17 cellular contexts compared by ENCODE assay signal in genomic region chr17:45677770-45678169, GRCh38.
DNase-seq lines count a peak whose midpoint lies in the region; ATAC-seq lines count a peak whose summit lies in the region.
"Had no signal": no experiment of that assay in that cellular context is flagged by ENCODE, and none has a peak within 500 bp of the region (broad histone marks: within the 10 kb centered on the region; RNA-seq: fewer than 3 reads in every experiment).

No MANE protein-coding gene starts in this region.

- peak; percentile 13 for DNase-seq in ACHN
- DNase-seq in HCEC 1CT = peak; percentile 28
- peak; percentile 46 for DNase-seq in NCI-H446 treated with DMSO at 0.1 percent for 48 hours (lab: John Stamatoyannopoulos, UW)
- DNase-seq in inferior parietal cortex (ENCODE audit: extremely low spot score) = peak; percentile 50
- no peak for DNase-seq in natural killer cell treated with Interleukin-12 subunit alpha and Interleukin-12 subunit beta and Interleukin-15 and Interleukin-18, amount 100 ng/mL, for 72 hours (ENCODE audit: low spot score)
- no peak for DNase-seq in 8988T
- DNase-seq: activated CD4-positive, CD25-positive, alpha-beta regulatory T cell; activated CD8-positive, alpha-beta memory T cell treated with anti-CD3 and anti-CD28 coated beads for 24 hours; activated T-cell treated with anti-CD3 and anti-CD28 coated beads, Interleukin-2, amount 50 U/mL, for 72 hours; CD4-positive, alpha-beta memory T cell; kidney glomerular epithelial cell; NCI-H1930; NCI-H526 had no signal

- no peak overlapping the region for H3K27ac Mint-ChIP-seq in natural killer cell treated with Interleukin-12 subunit alpha and Interleukin-12 subunit beta and Interleukin-15 and Interleukin-18, amount 100 ng/mL, for 72 hours
- H3K27ac Mint-ChIP-seq: activated naive CD4-positive, alpha-beta T cell treated with anti-CD3 and anti-CD28 coated beads, Interleukin-2, amount 50 U/mL, for 72 hours; activated T-cell treated with anti-CD3 and anti-CD28 coated beads, Interleukin-2, amount 50 U/mL, for 72 hours; mesothelial cell of epicardium had no signal

- peaks cover 9 to 10% of the 10 kb centered on the region in 2 donors for H3K27me3 Mint-ChIP-seq in natural killer cell treated with Interleukin-12 subunit alpha and Interleukin-12 subunit beta and Interleukin-15 and Interleukin-18, amount 100 ng/mL, for 72 hours

- no peak overlapping the region for H3K4me3 Mint-ChIP-seq in natural killer cell treated with Interleukin-12 subunit alpha and Interleukin-12 subunit beta and Interleukin-15 and Interleukin-18, amount 100 ng/mL, for 72 hours
- H3K4me3 Mint-ChIP-seq: activated T-cell treated with anti-CD3 and anti-CD28 coated beads, Interleukin-2, amount 50 U/mL, for 72 hours; CD4-positive, alpha-beta memory T cell; mesothelial cell of epicardium had no signal

- H3K36me3 Mint-ChIP-seq in natural killer cell treated with Interleukin-12 subunit alpha and Interleukin-12 subunit beta and Interleukin-15 and Interleukin-18, amount 100 ng/mL, for 72 hours = no peaks in the 10 kb centered on the region
- H3K36me3 Mint-ChIP-seq: activated naive CD4-positive, alpha-beta T cell treated with anti-CD3 and anti-CD28 coated beads, Interleukin-2, amount 50 U/mL, for 72 hours; mesothelial cell of epicardium had no signal

- in situ Hi-C loops in ACHN (cut with HindIII; ENCODE audit: low pct_ligation_motif_present, low pct_unique_long_range_greater_than_20kb, low sequenced_read_pairs) = no loop called here

- no peaks in the 10 kb centered on the region for H3K4me1 Mint-ChIP-seq in natural killer cell treated with Interleukin-12 subunit alpha and Interleukin-12 subunit beta and Interleukin-15 and Interleukin-18, amount 100 ng/mL, for 72 hours (ENCODE audit: low read depth in 2 of 2)
- H3K4me1 Mint-ChIP-seq: CD4-positive, alpha-beta memory T cell; mesothelial cell of epicardium had no signal

- ATAC-seq in natural killer cell treated with Interleukin-12 subunit alpha and Interleukin-12 subunit beta and Interleukin-15 and Interleukin-18, amount 100 ng/mL, for 72 hours = no peak
- no peak for ATAC-seq in GM18867 (IDR thresholded peaks at IDR 0.05; ENCODE audit: unreplicated experiment)
- ATAC-seq in GM19452 (IDR thresholded peaks at IDR 0.05; ENCODE audit: unreplicated experiment) = no peak
- ATAC-seq: activated naive CD4-positive, alpha-beta T cell treated with anti-CD3 and anti-CD28 coated beads, Interleukin-2, amount 50 U/mL, for 72 hours; activated T-cell treated with anti-CD3 and anti-CD28 coated beads, Interleukin-2, amount 50 U/mL, for 72 hours had no signal

- no peaks in the 10 kb centered on the region for H3K9me3 Mint-ChIP-seq in natural killer cell treated with Interleukin-12 subunit alpha and Interleukin-12 subunit beta and Interleukin-15 and Interleukin-18, amount 100 ng/mL, for 72 hours
- H3K9me3 Mint-ChIP-seq: activated naive CD4-positive, alpha-beta T cell treated with anti-CD3 and anti-CD28 coated beads, Interleukin-2, amount 50 U/mL, for 72 hours; activated T-cell treated with anti-CD3 and anti-CD28 coated beads, Interleukin-2, amount 50 U/mL, for 72 hours had no signal

Comparison
In these comparisons a context has a peak if more than half of its experiments do, and no peak if none do; other contexts are left out.
1. DNase-seq: peak in ACHN (single experiment), HCEC 1CT (single experiment), NCI-H446 treated with DMSO at 0.1 percent for 48 hours (single experiment) and inferior parietal cortex (single experiment); none in natural killer cell treated with Interleukin-12 subunit alpha and Interleukin-12 subunit beta and Interleukin-15 and Interleukin-18, amount 100 ng/mL, for 72 hours (single experiment) and 8988T (single experiment).